9 cellular contexts compared by ENCODE assay signal in genomic region chr6:130848945-130849344, GRCh38. TPM values are rescaled to one million over a fixed set of nuclear protein-coding genes. Genes with fewer than 3 reads are reported as not detected.
A peak's percentile ranks its signal among the peaks of the same experiment; 100 is the strongest.
DNase-seq lines count a peak whose midpoint lies in the region; ATAC-seq and TF ChIP-seq lines count a peak whose summit lies in the region.
"Had no signal": no experiment of that assay in that cellular context is flagged by ENCODE, and none has a peak within 500 bp of the region (broad histone marks: within the 10 kb centered on the region; RNA-seq: fewer than 3 reads in every experiment).

No MANE protein-coding gene starts in this region.

- H3K27me3 ChIP-seq in GM23248 (replicated peaks; ENCODE audit: insufficient read depth), result no peaks in the 10 kb centered on the region
- no peaks in the 10 kb centered on the region for H3K27me3 ChIP-seq in KMS-11 (ENCODE audit: insufficient read depth, low read depth)
- H3K27me3 ChIP-seq in H7 (ENCODE audit: control insufficient read depth, insufficient read depth, low read length), result no peaks in the 10 kb centered on the region

- H3K4me1 ChIP-seq in GM23248 (ENCODE audit: insufficient read depth) (peaks cover 7% of the 10 kb centered on the region), KMS-11 (ENCODE audit: low read depth, poor library complexity, severe bottlenecking) (peaks cover 18% of the 10 kb centered on the region)

- H3F3A ChIP-seq in GM23248 (ENCODE audit: insufficient read depth), result 0 out of 2 replicates have a peak, but pooled peaks cover 6% of the 10 kb centered on the region

- no peaks in the 10 kb centered on the region for H3K79me2 ChIP-seq in GM23248 (ENCODE audit: insufficient read depth)
- no peaks in the 10 kb centered on the region for H3K79me2 ChIP-seq in KMS-11 (ENCODE audit: insufficient read depth, low read depth)

- H2AFZ ChIP-seq in GM23248 (no peak overlapping the region), KMS-11 (ENCODE audit: low read depth) (no peak overlapping the region)

- H3K9ac ChIP-seq in GM23248 (no peak overlapping the region), KMS-11 (no peak overlapping the region)

- no peak for TF ChIP-seq CTCF in KMS-11 (conservative IDR thresholded peaks at IDR 0.05; ENCODE audit: low read depth, low read length)

- no peak overlapping the region for H3K4me2 ChIP-seq in GM23248 (ENCODE audit: unreplicated experiment)
- H3K4me2 ChIP-seq in KMS-11, result peak overlapping the region; percentile 3; the same call in 1 of the 2 replicates

- peak; percentile 84 for ATAC-seq in GM18858 (IDR thresholded peaks at IDR 0.05; ENCODE audit: unreplicated experiment)
- ATAC-seq in HG03025 (IDR thresholded peaks at IDR 0.05; ENCODE audit: low FRiP score, unreplicated experiment), result no peak

- H3K4me3 ChIP-seq in GM23248, result no peak overlapping the region
- H3K4me3 ChIP-seq in KMS-11 (IDR thresholded peaks at IDR 0.05; ENCODE audit: insufficient read depth, low read depth, low read length), result no peak overlapping the region
- no peak overlapping the region for H3K4me3 ChIP-seq in H7 (ENCODE audit: insufficient read depth, low read depth, low read length)

- no peaks in the 10 kb centered on the region for H4K20me1 ChIP-seq in GM23248 (ENCODE audit: insufficient read depth)
- no peaks in the 10 kb centered on the region for H4K20me1 ChIP-seq in KMS-11 (ENCODE audit: insufficient read depth)

- H3K27ac ChIP-seq in GM23248, result no peak overlapping the region
- H3K27ac ChIP-seq in KMS-11, result no peak overlapping the region
- H3K27ac ChIP-seq: HL-60 had no signal

- H3K9me2 ChIP-seq in GM23248 (ENCODE audit: insufficient read depth), result no peaks in the 10 kb centered on the region

- H3K36me3 ChIP-seq in GM23248 (ENCODE audit: low read depth) (no peaks in the 10 kb centered on the region), KMS-11 (ENCODE audit: insufficient read depth) (no peaks in the 10 kb centered on the region), H7 (replicated peaks; ENCODE audit: control insufficient read depth, insufficient read depth, low read length) (no peaks in the 10 kb centered on the region)

- no peaks in the 10 kb centered on the region for H3K9me3 ChIP-seq in GM23248 (ENCODE audit: low read depth)

- in situ Hi-C loops in GM23248 (cut with MboI), result loop anchor here (25.0 kb wide), 1 partner anchor 537 kb away; no protein-coding TSS in a partner anchor

- peak; percentile 25 for DNase-seq in GM23248
- DNase-seq in iris pigment epithelial cell (ENCODE audit: low read depth), result peak; percentile 14
- no peak for DNase-seq in NCI-H2196 (lab: John Stamatoyannopoulos, UW; ENCODE audit: unreplicated experiment)
- DNase-seq in H7, result no peak
- no peak for DNase-seq in OCI-M2 (lab: John Stamatoyannopoulos, UW; ENCODE audit: unreplicated experiment)

- 81 to 82% methylated on average over 2 of the region's 2 CpGs for WGBS in GM23248 (ENCODE audit: low coverage in 1 of 2, low lambda C conversion rate in 2 of 2, missing lambda C conversion rate in 2 of 2), 2 experiments

RNA-seq across cellular contexts. Expression of gene SMLR1, which starts 21.7 kb away (rescaled TPM):
- not detected in 2 replicates for total RNA-seq in GM23248 (2014; rRNA removed; shearing (Covaris generic))
- polyA plus RNA-seq in GM23248 (2016; fragmentation: Nextera tagmentation; extraction: Ambion mirVana), result not detected in 2 replicates
- total RNA-seq in H7 (2014; rRNA removed; shearing (Covaris generic)), result not detected in 2 replicates

Comparison
In these comparisons a context has a peak if more than half of its experiments do, and no peak if none do; other contexts are left out.
1. DNase-seq: peak in GM23248 (single experiment) and iris pigment epithelial cell (single experiment); none in NCI-H2196 (single experiment), H7 (single experiment) and OCI-M2 (single experiment).